In the genomic region with DNA sequence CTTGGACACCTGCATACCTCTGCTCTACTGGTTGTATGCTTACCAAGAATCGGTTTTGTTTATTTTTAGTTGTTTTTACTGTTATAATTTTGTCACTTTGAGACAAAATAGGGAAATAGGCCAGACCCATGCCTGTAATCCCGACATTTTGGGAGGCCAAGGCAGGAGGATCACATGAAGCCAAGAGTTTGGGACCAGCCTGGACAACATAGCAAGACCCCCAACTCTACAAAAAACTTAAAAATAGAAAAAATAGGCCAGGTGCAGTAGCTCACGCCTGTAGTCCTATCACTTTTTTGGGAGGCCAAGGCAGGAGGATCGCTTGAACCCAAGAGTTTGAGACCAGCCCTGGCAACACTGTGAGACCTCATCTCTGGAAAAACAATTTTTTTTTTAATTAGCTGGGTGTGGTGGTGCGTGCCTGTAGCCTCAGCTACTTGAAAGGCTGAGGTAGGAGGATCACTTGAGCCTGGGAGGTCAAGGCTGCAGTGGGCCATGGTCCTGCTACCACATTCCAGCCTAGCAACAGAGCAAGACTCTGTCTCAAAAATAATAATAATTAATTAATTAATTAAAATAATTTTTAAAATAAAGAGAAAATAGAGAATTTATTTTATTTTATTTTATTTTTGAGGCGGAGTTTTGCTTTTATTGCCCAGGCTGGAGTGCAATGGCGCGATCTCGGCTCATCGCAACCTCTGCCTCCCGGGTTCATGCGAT, we compare ENCODE assay signal across 9 cellular contexts. TPM values are rescaled to one million over a fixed set of nuclear protein-coding genes. Genes with fewer than 3 reads are reported as not detected.
DNase-seq lines count a peak whose midpoint lies in the region; ATAC-seq and TF ChIP-seq lines count a peak whose summit lies in the region.
"Had no signal": no experiment of that assay in that cellular context is flagged by ENCODE, and none has a peak within 500 bp of the region (broad histone marks: within the 10 kb centered on the region; RNA-seq: fewer than 3 reads in every experiment).

No MANE protein-coding gene starts in this region.

- H3K27me3 ChIP-seq in heart right ventricle (no peaks in the 10 kb centered on the region), muscle layer of colon (ENCODE audit: control insufficient read depth in 1 of 2, insufficient read depth in 2 of 2, low read length in 2 of 2) (no peaks in the 10 kb centered on the region), vagina (no peaks in the 10 kb centered on the region)

- TF ChIP-seq POLR2A in vagina (IDR thresholded peaks at IDR 0.05), result no peak

- H3K4me1 ChIP-seq in heart right ventricle (peaks cover 0 to 26% (median 17%) of the 10 kb centered on the region in 9 donors), muscle layer of colon (ENCODE audit: insufficient read depth, low read length) (peaks cover 14% of the 10 kb centered on the region), vagina (peaks cover 20% of the 10 kb centered on the region)

- H3K4me3 ChIP-seq in heart right ventricle (peak overlapping the region in 9 of 10 donors; percentile 62 to 98 (median 87)), astrocyte of the spinal cord (ENCODE audit: low read depth, low read length) (peak overlapping the region; percentile 100), muscle layer of colon (ENCODE audit: low read depth in 1 of 2, low read length in 2 of 2) (peak overlapping the region; percentile 73 to 96), vagina (peak overlapping the region; percentile 90 to 94)

- H3K9ac ChIP-seq in muscle layer of colon (ENCODE audit: low read length), result no peak overlapping the region

- in situ Hi-C loops in astrocyte of the spinal cord (cut with HindIII; ENCODE audit: low sequenced_read_pairs) (no loop called here), GM13976 (cut with MboI; ENCODE audit: low sequenced_read_pairs, unreplicated experiment) (no loop called here)

- no peaks in the 10 kb centered on the region for H3K9me3 ChIP-seq in heart right ventricle
- no peaks in the 10 kb centered on the region for H3K9me3 ChIP-seq in muscle layer of colon (ENCODE audit: low read length)
- H3K9me3 ChIP-seq in vagina, result no peaks in the 10 kb centered on the region

- no peak for TF ChIP-seq CTCF in heart right ventricle (IDR thresholded peaks at IDR 0.05)
- no peak for TF ChIP-seq CTCF in astrocyte of the spinal cord (IDR thresholded peaks at IDR 0.05; ENCODE audit: low read depth, low read length)
- TF ChIP-seq CTCF in vagina (IDR thresholded peaks at IDR 0.05), result no peak
- TF ChIP-seq CTCF in GM13976 (IDR thresholded peaks at IDR 0.05; ENCODE audit: borderline replicate concordance, control extremely low read depth, extremely low read depth, insufficient read depth, missing control alignments), result no peak

- H3K27ac ChIP-seq in heart right ventricle (peak overlapping the region in 8 of 10 donors; percentile 77 to 90 (median 86)), muscle layer of colon (ENCODE audit: low read depth, low read length) (peak overlapping the region; percentile 96), vagina (peak overlapping the region; percentile 76)

- ATAC-seq in heart right ventricle, result no peak
- no peak for ATAC-seq in Right ventricle myocardium superior (ENCODE audit: poor library complexity)
- no peak for ATAC-seq in GM18907 (IDR thresholded peaks at IDR 0.05; ENCODE audit: unreplicated experiment)
- no peak for ATAC-seq in GM18909 (IDR thresholded peaks at IDR 0.05; ENCODE audit: poor library complexity, unreplicated experiment)

- 82 to 84% methylated on average over 12 of the region's 12 CpGs for WGBS in heart right ventricle, 2 donors

- DNase-seq in heart right ventricle (no peak), Right ventricle myocardium superior (no peak), astrocyte of the spinal cord (ENCODE audit: low read depth, low spot score) (no peak), vagina (ENCODE audit: extremely low spot score in 2 of 2) (no peak), GM13976 (ENCODE audit: low spot score) (no peak)
- DNase-seq: activated CD4-positive, alpha-beta T cell treated with anti-CD3 and anti-CD28 coated beads for 1 hour had no signal

- H3K36me3 ChIP-seq in heart right ventricle (peaks cover 0 to 12% (median 0%) of the 10 kb centered on the region in 9 donors), muscle layer of colon (ENCODE audit: insufficient read depth, low read length) (no peaks in the 10 kb centered on the region), vagina (no peaks in the 10 kb centered on the region)

- intact Hi-C loops in heart right ventricle (cut with DNase I), result loop anchor here in 2 of 10 donors (10.0 kb wide), 2 partner anchors 375 to 685 kb away; a partner anchor contains a TSS
- intact Hi-C loops in Right ventricle myocardium superior (cut with DNase I), result no loop called here
- intact Hi-C loops in vagina (cut with DNase I), result no loop called here

RNA-seq across cellular contexts. Expression of a gene that starts 1.3 kb away (rescaled TPM):
- total RNA-seq in heart right ventricle, result 10 to 100 TPM; 48.7 to 75.3 (median 65.3) TPM
- polyA plus RNA-seq in heart right ventricle, result 10 to 100 TPM; 27.3 to 49.0 TPM
- 56.4 TPM for total RNA-seq in Right ventricle myocardium superior
- total RNA-seq in vagina, result 25.3 TPM

RNA-seq across cellular contexts. Expression of a gene that starts 13.1 kb away (rescaled TPM):
- total RNA-seq in heart right ventricle (10 to 100 TPM in 1 of 10 donors, 1 to 10 TPM in 9; 3.2 to 10.6 (median 5.9) TPM), Right ventricle myocardium superior (6.3 TPM), vagina (not detected)
- 1 to 10 TPM; 4.1 to 6.7 TPM for polyA plus RNA-seq in heart right ventricle
